In genomic region chr17:10618202-10618635, GRCh38 we compare ENCODE assay signal across 8 cellular contexts. TPM values are rescaled to one million over a fixed set of nuclear protein-coding genes. Genes with fewer than 3 reads are reported as not detected.
DNase-seq lines count a peak whose midpoint lies in the region; ATAC-seq, FAIRE-seq and TF ChIP-seq lines count a peak whose summit lies in the region.

No MANE protein-coding gene starts in this region.

- H3K9me3 ChIP-seq in CD4-positive, CD25-positive, alpha-beta regulatory T cell (ENCODE audit: control insufficient read depth in 2 of 2, low read length in 2 of 2), result no peaks in the 10 kb centered on the region
- H3K9me3 ChIP-seq in osteoblast (ENCODE audit: low read depth, low read length) (no peaks in the 10 kb centered on the region), transverse colon (no peaks in the 10 kb centered on the region)

- TF ChIP-seq CTCF in fibroblast of villous mesenchyme (IDR thresholded peaks at IDR 0.05; ENCODE audit: insufficient read depth, low read depth, low read length), result peak; percentile 93
- TF ChIP-seq CTCF in osteoblast (IDR thresholded peaks at IDR 0.05; ENCODE audit: extremely low read depth, low read depth, low read length), result peak; percentile 90
- TF ChIP-seq CTCF in transverse colon (IDR thresholded peaks at IDR 0.05), result peak; percentile 73 to 82 (median 76)

- H3K36me3 ChIP-seq in CD4-positive, CD25-positive, alpha-beta regulatory T cell (ENCODE audit: control insufficient read depth, insufficient read depth, low read length), result no peaks in the 10 kb centered on the region
- H3K36me3 ChIP-seq in osteoblast (ENCODE audit: insufficient read depth, low read length) (no peaks in the 10 kb centered on the region), transverse colon (no peaks in the 10 kb centered on the region)

- no peaks in the 10 kb centered on the region for H4K20me1 ChIP-seq in osteoblast (ENCODE audit: insufficient read depth, low read length)

- no peaks in the 10 kb centered on the region for H3K27me3 ChIP-seq in CD4-positive, CD25-positive, alpha-beta regulatory T cell (ENCODE audit: control insufficient read depth, insufficient read depth, low read length)
- H3K27me3 ChIP-seq in osteoblast (ENCODE audit: insufficient read depth, low read length) (no peaks in the 10 kb centered on the region), transverse colon (no peaks in the 10 kb centered on the region)

- in situ Hi-C loops in transverse colon (cut with MboI; ENCODE audit: low pct_ligation_motif_present in 1 of 4, low pct_unique_long_range_greater_than_20kb in 1 of 4, low sequenced_read_pairs in 3 of 4), result loop anchor here in 3 of 4 donors (5.0 to 25.0 kb wide), 5 partner anchors 106 to 706 kb away; partner anchors contain the start of genes MYH1 (in 1 of the 3) and RCVRN (in 1 of the 3)

- TF ChIP-seq POLR2A in transverse colon (IDR thresholded peaks at IDR 0.05), result no peak

- no peak for TF ChIP-seq EP300 in transverse colon (IDR thresholded peaks at IDR 0.05; ENCODE audit: low read depth)

- ATAC-seq in CD4-positive, CD25-positive, alpha-beta regulatory T cell (ENCODE audit: low read depth in 2 of 2), result peak; percentile 57 to 69
- peak; percentile 59 for ATAC-seq in HG03565 (IDR thresholded peaks at IDR 0.05; ENCODE audit: unreplicated experiment)
- peak; percentile 84 to 87 for ATAC-seq in activated T-cell treated with anti-CD3 and anti-CD28 coated beads, Interleukin-2, amount 50 U/mL, for 72 hours (replicated peaks in 1 of 2)

- H3K79me2 ChIP-seq in osteoblast (ENCODE audit: insufficient read depth, low read length), result no peaks in the 10 kb centered on the region

- H3K9me3 Mint-ChIP-seq in CD4-positive, CD25-positive, alpha-beta regulatory T cell, result peaks cover 0 to 3% (median 0%) of the 10 kb centered on the region in 7 donors
- no peaks in the 10 kb centered on the region for H3K9me3 Mint-ChIP-seq in activated T-cell treated with anti-CD3 and anti-CD28 coated beads, Interleukin-2, amount 50 U/mL, for 72 hours

- H3K27me3 Mint-ChIP-seq in CD4-positive, CD25-positive, alpha-beta regulatory T cell, result peaks cover 11% of the 10 kb centered on the region
- H3K27me3 Mint-ChIP-seq in activated T-cell treated with anti-CD3 and anti-CD28 coated beads, Interleukin-2, amount 50 U/mL, for 72 hours (ENCODE audit: low read depth), result peaks cover 9% of the 10 kb centered on the region

- peaks cover 0 to 3% (median 0%) of the 10 kb centered on the region in 4 donors for H3K4me1 Mint-ChIP-seq in CD4-positive, CD25-positive, alpha-beta regulatory T cell
- no peaks in the 10 kb centered on the region for H3K4me1 Mint-ChIP-seq in activated T-cell treated with anti-CD3 and anti-CD28 coated beads, Interleukin-2, amount 50 U/mL, for 72 hours (ENCODE audit: low read depth)

- peak; percentile 78 for FAIRE-seq in GM19239 (lab: Jason Lieb, UNC)

- H3K4me3 ChIP-seq in CD4-positive, CD25-positive, alpha-beta regulatory T cell (ENCODE audit: low read depth, low read length), result no peak overlapping the region
- H3K4me3 ChIP-seq in fibroblast of villous mesenchyme (ENCODE audit: low read depth, low read length) (no peak overlapping the region), osteoblast (ENCODE audit: insufficient read depth, low read length) (no peak overlapping the region), transverse colon (no peak overlapping the region)

- no peaks in the 10 kb centered on the region for H3K4me1 ChIP-seq in CD4-positive, CD25-positive, alpha-beta regulatory T cell (ENCODE audit: control insufficient read depth, insufficient read depth, low read length, poor library complexity, severe bottlenecking)
- peaks cover 8% of the 10 kb centered on the region for H3K4me1 ChIP-seq in osteoblast (ENCODE audit: insufficient read depth, low read length)
- H3K4me1 ChIP-seq in transverse colon, result no peaks in the 10 kb centered on the region

- no peak overlapping the region for H3K4me3 Mint-ChIP-seq in CD4-positive, CD25-positive, alpha-beta regulatory T cell
- no peak overlapping the region for H3K4me3 Mint-ChIP-seq in activated T-cell treated with anti-CD3 and anti-CD28 coated beads, Interleukin-2, amount 50 U/mL, for 72 hours

- H3K27ac Mint-ChIP-seq in CD4-positive, CD25-positive, alpha-beta regulatory T cell, result peak overlapping the region in 1 of 3 donors; percentile 56
- no peak overlapping the region for H3K27ac Mint-ChIP-seq in activated T-cell treated with anti-CD3 and anti-CD28 coated beads, Interleukin-2, amount 50 U/mL, for 72 hours

- DNase-seq in CD4-positive, CD25-positive, alpha-beta regulatory T cell, result peak; percentile 9 to 66 (median 43)
- DNase-seq in GM19239 (ENCODE audit: insufficient read length, low spot score) (peak; percentile 61), OCI-M1 (lab: John Stamatoyannopoulos, UW) (peak; percentile 67), fibroblast of villous mesenchyme (ENCODE audit: low read depth) (peak; percentile 64), osteoblast (ENCODE audit: insufficient read length, low spot score, missing footprints) (peak; percentile 94), transverse colon (peak; percentile 68)
- DNase-seq in activated T-cell treated with anti-CD3 and anti-CD28 coated beads, Interleukin-2, amount 50 U/mL, for 72 hours, result peak; percentile 55 to 62

- intact Hi-C loops in transverse colon (cut with DNase I; ENCODE audit: low total_unique reads), result loop anchor here (10.0 kb wide), 1 partner anchor 693 kb away; no protein-coding TSS in a partner anchor

- H3K4me2 ChIP-seq in osteoblast (ENCODE audit: insufficient read depth, low read length), result no peak overlapping the region

- H2AFZ ChIP-seq in osteoblast (ENCODE audit: low read length), result no peak overlapping the region

- WGBS in transverse colon (ENCODE audit: low coverage in 1 of 2), 2 donors, result 20% methylated on average over 7 of the region's 7 CpGs; no CpG with 5 or more reads in 1 of the 2 donors

- no peak overlapping the region for H3K27ac ChIP-seq in CD4-positive, CD25-positive, alpha-beta regulatory T cell (ENCODE audit: insufficient read depth, low read length, poor library complexity, severe bottlenecking)
- H3K27ac ChIP-seq in osteoblast (ENCODE audit: low read depth, low read length) (no peak overlapping the region), transverse colon (no peak overlapping the region)

- no peaks in the 10 kb centered on the region for H3K36me3 Mint-ChIP-seq in CD4-positive, CD25-positive, alpha-beta regulatory T cell
- H3K36me3 Mint-ChIP-seq in activated T-cell treated with anti-CD3 and anti-CD28 coated beads, Interleukin-2, amount 50 U/mL, for 72 hours (ENCODE audit: insufficient read depth in 2 of 2), result no peaks in the 10 kb centered on the region

RNA-seq across cellular contexts. Expression of gene MYH3, which starts 38.9 kb away (rescaled TPM):
- total RNA-seq in CD4-positive, CD25-positive, alpha-beta regulatory T cell, result 7.9 TPM
- polyA plus RNA-seq in CD4-positive, CD25-positive, alpha-beta regulatory T cell, result under 1 TPM in 2 of 4 donors, not detected in 2; 0.28 to 0.41 TPM
- 1 to 10 TPM; 4.6 to 5.4 TPM for total RNA-seq in activated T-cell treated with anti-CD3 and anti-CD28 coated beads, Interleukin-2, amount 50 U/mL, for 72 hours
- 0.43 and 0.97 TPM in 2 replicates for total RNA-seq in fibroblast of villous mesenchyme
- total RNA-seq in osteoblast, result 0.88 and 1.8 TPM in 2 replicates
- total RNA-seq in transverse colon, result 1 to 10 TPM; 2.2 to 6.6 (median 3.6) TPM

Comparison
In these comparisons a context has a peak if more than half of its experiments do, and no peak if none do; other contexts are left out.
1. DNase-seq: peak in every context shown above with its lines; median percentile 94 in osteoblast; 68 in transverse colon; 67 in OCI-M1; 64 in fibroblast of villous mesenchyme; 61 in GM19239; 58 in activated T-cell treated with anti-CD3 and anti-CD28 coated beads, Interleukin-2, amount 50 U/mL, for 72 hours; 43 in CD4-positive, CD25-positive, alpha-beta regulatory T cell.